Comparison of ENCODE assay signal across 21 cellular contexts in the genomic region with DNA sequence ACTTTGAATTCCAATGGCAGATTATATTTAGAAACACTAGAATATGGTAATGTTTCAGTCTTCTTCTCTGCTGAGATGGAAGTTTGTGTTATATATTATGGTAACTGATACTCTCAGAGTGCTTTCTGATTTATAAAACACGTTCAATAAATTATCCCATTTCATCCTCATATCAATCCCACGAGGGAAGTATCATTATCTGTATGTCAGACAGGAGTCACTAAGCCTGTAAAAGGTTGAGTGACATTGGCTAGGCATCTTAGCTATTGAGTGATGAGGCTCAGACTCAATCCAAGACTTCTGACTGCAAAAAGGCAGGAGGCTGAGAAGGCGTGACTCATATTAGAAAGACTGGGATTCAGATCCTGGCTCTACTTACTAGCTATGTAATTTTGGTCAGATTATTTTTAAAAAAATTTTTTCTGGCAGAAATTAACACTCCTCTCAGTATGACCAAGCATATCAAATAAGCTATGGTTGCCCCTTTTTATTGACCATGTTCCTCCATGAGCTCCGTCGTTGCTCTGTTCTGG. TPM values are rescaled to one million over a fixed set of nuclear protein-coding genes. Genes with fewer than 3 reads are reported as not detected.
A peak's percentile ranks its signal among the peaks of the same experiment; 100 is the strongest.
DNase-seq lines count a peak whose midpoint lies in the region; ATAC-seq and TF ChIP-seq lines count a peak whose summit lies in the region.
"Had no signal": no experiment of that assay in that cellular context is flagged by ENCODE, and none has a peak within 500 bp of the region (broad histone marks: within the 10 kb centered on the region; RNA-seq: fewer than 3 reads in every experiment).

No MANE protein-coding gene starts in this region.

- intact Hi-C loops in activated CD4-positive, alpha-beta T cell treated with anti-CD3 and anti-CD28 coated beads for 36 hours (cut with DNase I, micrococcal nuclease): no loop called here
- intact Hi-C loops in left ventricle myocardium superior (cut with micrococcal nuclease): no loop called here

- H3K79me2 ChIP-seq in GM23248 (ENCODE audit: insufficient read depth): peaks cover 100% of the 10 kb centered on the region

- peaks cover 16% of the 10 kb centered on the region for H3K27me3 Mint-ChIP-seq in glutamatergic neuron (ENCODE audit: unreplicated experiment)
- no peaks in the 10 kb centered on the region for H3K27me3 Mint-ChIP-seq in osteocyte (ENCODE audit: unreplicated experiment)
- no peaks in the 10 kb centered on the region for H3K27me3 Mint-ChIP-seq in activated CD4-positive, alpha-beta T cell treated with anti-CD3 and anti-CD28 coated beads for 36 hours
- H3K27me3 Mint-ChIP-seq: activated CD8-positive, alpha-beta memory T cell treated with anti-CD3 and anti-CD28 coated beads, Interleukin-2, amount 10 ng/mL, durations not matched to agents 7 days and 5 days; activated naive CD8-positive, alpha-beta T cell treated with anti-CD3 and anti-CD28 coated beads for 36 hours had no signal

- DNase-seq in GM23248 (peak; percentile 60), SK-N-MC (ENCODE audit: low read depth, low spot score) (no peak), glutamatergic neuron (no peak), osteocyte (ENCODE audit: extremely low spot score, unreplicated experiment) (no peak), hypothalamus (lab: John Stamatoyannopoulos, UW) (no peak), NCI-H1694 (lab: John Stamatoyannopoulos, UW) (no peak), left ventricle myocardium superior (no peak)
- no peak for DNase-seq in activated CD4-positive, alpha-beta T cell treated with anti-CD3 and anti-CD28 coated beads for 36 hours
- DNase-seq: activated CD4-positive, alpha-beta T cell treated with anti-CD3 and anti-CD28 coated beads for 4 hours; activated CD8-positive, alpha-beta memory T cell treated with anti-CD3 and anti-CD28 coated beads, Interleukin-2, amount 10 ng/mL, durations not matched to agents 7 days and 5 days; activated naive CD8-positive, alpha-beta T cell treated with anti-CD3 and anti-CD28 coated beads for 36 hours; body of pancreas; H9; heart right ventricle; immature natural killer cell; NCI-H1417; NCI-H2171 treated with DMSO at 0.1 percent for 48 hours; nucleus accumbens had no signal

- H3K9ac ChIP-seq in GM23248 (no peak overlapping the region), SK-N-MC (ENCODE audit: insufficient read length) (no peak overlapping the region)

- peaks cover 9% of the 10 kb centered on the region for H3F3A ChIP-seq in GM23248 (ENCODE audit: insufficient read depth)

- WGBS in GM23248 (ENCODE audit: low coverage in 1 of 2, low lambda C conversion rate in 2 of 2, missing lambda C conversion rate in 2 of 2), 2 experiments: 57 to 60% methylated on average over 5 of the region's 5 CpGs

- no peak for ATAC-seq in activated CD4-positive, alpha-beta T cell treated with anti-CD3 and anti-CD28 coated beads for 36 hours
- no peak for ATAC-seq in left ventricle myocardium superior
- ATAC-seq: body of pancreas, GM12878, heart right ventricle, right cardiac atrium had no signal

- peaks cover 23% of the 10 kb centered on the region for H4K20me1 ChIP-seq in GM23248 (ENCODE audit: insufficient read depth)

- no peaks in the 10 kb centered on the region for H3K36me3 Mint-ChIP-seq in glutamatergic neuron (ENCODE audit: unreplicated experiment)
- H3K36me3 Mint-ChIP-seq in osteocyte (ENCODE audit: unreplicated experiment): no peaks in the 10 kb centered on the region
- H3K36me3 Mint-ChIP-seq in activated CD4-positive, alpha-beta T cell treated with anti-CD3 and anti-CD28 coated beads for 36 hours (ENCODE audit: low read depth): peaks cover 9% of the 10 kb centered on the region
- H3K36me3 Mint-ChIP-seq: activated CD8-positive, alpha-beta memory T cell treated with anti-CD3 and anti-CD28 coated beads, Interleukin-2, amount 10 ng/mL, durations not matched to agents 7 days and 5 days; immature natural killer cell had no signal

- CTCF ChIA-PET in activated CD4-positive, alpha-beta T cell treated with anti-CD3 and anti-CD28 coated beads for 36 hours (lab: Charles Lee): interaction anchor here (0.9 kb wide), 1 partner anchor 59 kb away, joined by 3 read pairs; the partner anchor contains the start of gene SEMA5B

- no peaks in the 10 kb centered on the region for H3K9me3 ChIP-seq in GM23248 (ENCODE audit: low read depth)
- no peaks in the 10 kb centered on the region for H3K9me3 ChIP-seq in SK-N-MC (ENCODE audit: low read depth, low read length)
- H3K9me3 ChIP-seq: body of pancreas, heart right ventricle had no signal

- POLR2A ChIA-PET in activated CD4-positive, alpha-beta T cell treated with anti-CD3 and anti-CD28 coated beads for 36 hours (lab: Charles Lee): no interaction called here

- no peak overlapping the region for H3K27ac ChIP-seq in GM23248
- H3K27ac ChIP-seq in SK-N-MC: peak overlapping the region; percentile 9; the same call in 1 of the 2 replicates
- H3K27ac ChIP-seq: body of pancreas had no signal

- H3K4me2 ChIP-seq in GM23248 (ENCODE audit: unreplicated experiment): no peak overlapping the region

- H3K9me2 ChIP-seq in GM23248 (ENCODE audit: insufficient read depth): no peaks in the 10 kb centered on the region

- peaks cover 3% of the 10 kb centered on the region for H3K9me3 Mint-ChIP-seq in glutamatergic neuron (ENCODE audit: unreplicated experiment)
- H3K9me3 Mint-ChIP-seq in osteocyte (ENCODE audit: unreplicated experiment): no peaks in the 10 kb centered on the region
- no peaks in the 10 kb centered on the region for H3K9me3 Mint-ChIP-seq in activated CD4-positive, alpha-beta T cell treated with anti-CD3 and anti-CD28 coated beads for 36 hours (ENCODE audit: low read depth)
- H3K9me3 Mint-ChIP-seq: activated naive CD8-positive, alpha-beta T cell treated with anti-CD3 and anti-CD28 coated beads for 36 hours; activated T-helper 1 cell treated with anti-CD3 and anti-CD28 coated beads, Interleukin-12 subunit alpha, Interleukin-12 subunit beta, Interleukin-2, Interleukin-4 antibody, amounts not matched to agents 30 ng/mL and 10 ng/mL and 1 ng/mL, durations not matched to agents 14 hours and 24 hours and 36 hours; H9; immature natural killer cell had no signal

- H3K4me1 ChIP-seq in GM23248 (ENCODE audit: insufficient read depth): peaks cover 48% of the 10 kb centered on the region

- no peaks in the 10 kb centered on the region for H3K27me3 ChIP-seq in GM23248 (replicated peaks; ENCODE audit: insufficient read depth)
- H3K27me3 ChIP-seq: body of pancreas, heart right ventricle had no signal

- H3K36me3 ChIP-seq in GM23248 (ENCODE audit: low read depth) (no peaks in the 10 kb centered on the region), SK-N-MC (ENCODE audit: insufficient read depth, low read length) (peaks cover 19% of the 10 kb centered on the region)

- H3K4me3 Mint-ChIP-seq in glutamatergic neuron (ENCODE audit: unreplicated experiment) (peak overlapping the region; percentile 18), osteocyte (ENCODE audit: unreplicated experiment) (no peak overlapping the region)
- no peak overlapping the region for H3K4me3 Mint-ChIP-seq in activated CD4-positive, alpha-beta T cell treated with anti-CD3 and anti-CD28 coated beads for 36 hours
- H3K4me3 Mint-ChIP-seq: activated CD8-positive, alpha-beta memory T cell treated with anti-CD3 and anti-CD28 coated beads, Interleukin-2, amount 10 ng/mL, durations not matched to agents 7 days and 5 days; activated naive CD8-positive, alpha-beta T cell treated with anti-CD3 and anti-CD28 coated beads for 36 hours; activated T-helper 1 cell treated with anti-CD3 and anti-CD28 coated beads, Interleukin-12 subunit alpha, Interleukin-12 subunit beta, Interleukin-2, Interleukin-4 antibody, amounts not matched to agents 30 ng/mL and 10 ng/mL and 1 ng/mL, durations not matched to agents 14 hours and 24 hours and 36 hours; immature natural killer cell had no signal

- H3K27ac Mint-ChIP-seq in glutamatergic neuron (ENCODE audit: unreplicated experiment) (peak overlapping the region; percentile 89), osteocyte (ENCODE audit: unreplicated experiment) (peak overlapping the region; percentile 48)
- no peak overlapping the region for H3K27ac Mint-ChIP-seq in activated CD4-positive, alpha-beta T cell treated with anti-CD3 and anti-CD28 coated beads for 36 hours
- H3K27ac Mint-ChIP-seq: activated CD8-positive, alpha-beta memory T cell treated with anti-CD3 and anti-CD28 coated beads, Interleukin-2, amount 10 ng/mL, durations not matched to agents 7 days and 5 days; activated naive CD8-positive, alpha-beta T cell treated with anti-CD3 and anti-CD28 coated beads for 36 hours; activated T-helper 1 cell treated with anti-CD3 and anti-CD28 coated beads, Interleukin-12 subunit alpha, Interleukin-12 subunit beta, Interleukin-2, Interleukin-4 antibody, amounts not matched to agents 30 ng/mL and 10 ng/mL and 1 ng/mL, durations not matched to agents 14 hours and 24 hours and 36 hours; immature natural killer cell had no signal

- H2AFZ ChIP-seq in GM23248: no peak overlapping the region

- H3K4me1 Mint-ChIP-seq in glutamatergic neuron (ENCODE audit: low read depth, unreplicated experiment) (peaks cover 89% of the 10 kb centered on the region), osteocyte (ENCODE audit: unreplicated experiment) (peaks cover 69% of the 10 kb centered on the region)
- H3K4me1 Mint-ChIP-seq in activated CD4-positive, alpha-beta T cell treated with anti-CD3 and anti-CD28 coated beads for 36 hours: peaks cover 41% of the 10 kb centered on the region

- H3K4me3 ChIP-seq in GM23248: no peak overlapping the region
- no peak overlapping the region for H3K4me3 ChIP-seq in SK-N-MC
- H3K4me3 ChIP-seq: body of pancreas, GM12878, heart right ventricle had no signal

- in situ Hi-C loops in GM23248 (cut with MboI): no loop called here

- TF ChIP-seq CTCF in glutamatergic neuron (IDR thresholded peaks at IDR 0.05; ENCODE audit: partially characterized antibody, unreplicated experiment) (no peak), osteocyte (IDR thresholded peaks at IDR 0.05) (no peak)

RNA-seq across cellular contexts. Expression of gene PDIA5, which starts 19.4 kb away (rescaled TPM):
- 39.5 and 49.1 TPM in 2 replicates for total RNA-seq in GM23248 (2014; rRNA removed; shearing (Covaris generic))
- 57.3 and 60.2 TPM in 2 replicates for polyA plus RNA-seq in GM23248 (2016; fragmentation: Nextera tagmentation; extraction: Ambion mirVana)
- total RNA-seq in glutamatergic neuron (ENCODE audit: unreplicated experiment) (49.4 TPM), osteocyte (35.5 and 39.7 TPM in 2 replicates), left ventricle myocardium superior (4.8 TPM)
- 10 to 100 TPM; 19.5 to 20.7 TPM for total RNA-seq in activated CD4-positive, alpha-beta T cell treated with anti-CD3 and anti-CD28 coated beads for 36 hours

RNA-seq across cellular contexts. Expression of gene SEMA5B, which starts 58.6 kb away (rescaled TPM):
- not detected in 2 replicates for total RNA-seq in GM23248 (2014; rRNA removed; shearing (Covaris generic))
- not detected in 2 replicates for polyA plus RNA-seq in GM23248 (2016; fragmentation: Nextera tagmentation; extraction: Ambion mirVana)
- 61.1 TPM for total RNA-seq in glutamatergic neuron (ENCODE audit: unreplicated experiment)
- total RNA-seq in osteocyte: 1.3 TPM in 2 replicates
- total RNA-seq in activated CD4-positive, alpha-beta T cell treated with anti-CD3 and anti-CD28 coated beads for 36 hours: not detected
- total RNA-seq in left ventricle myocardium superior: 4.2 TPM
- total RNA-seq: activated CD8-positive, alpha-beta memory T cell treated with anti-CD3 and anti-CD28 coated beads, Interleukin-2, amount 10 ng/mL, durations not matched to agents 7 days and 5 days; activated naive CD8-positive, alpha-beta T cell treated with anti-CD3 and anti-CD28 coated beads for 36 hours; activated T-helper 1 cell treated with anti-CD3 and anti-CD28 coated beads, Interleukin-12 subunit alpha, Interleukin-12 subunit beta, Interleukin-2, Interleukin-4 antibody, amounts not matched to agents 30 ng/mL and 10 ng/mL and 1 ng/mL, durations not matched to agents 14 hours and 24 hours and 36 hours; GM12878 had no signal
- polyA plus RNA-seq: immature natural killer cell had no signal

Comparison
In these comparisons a context has a peak if more than half of its experiments do, and no peak if none do; other contexts are left out.
1. RNA of gene SEMA5B, which starts 58.6 kb away (total RNA-seq): 61.1 TPM in glutamatergic neuron (single experiment); 4.2 TPM in left ventricle myocardium superior (single experiment), 1.3 TPM in osteocyte, not detected in GM23248 and not detected in activated CD4-positive, alpha-beta T cell treated with anti-CD3 and anti-CD28 coated beads for 36 hours; every median in the first group is over 10 times any median in the second.